In the genomic region with DNA sequence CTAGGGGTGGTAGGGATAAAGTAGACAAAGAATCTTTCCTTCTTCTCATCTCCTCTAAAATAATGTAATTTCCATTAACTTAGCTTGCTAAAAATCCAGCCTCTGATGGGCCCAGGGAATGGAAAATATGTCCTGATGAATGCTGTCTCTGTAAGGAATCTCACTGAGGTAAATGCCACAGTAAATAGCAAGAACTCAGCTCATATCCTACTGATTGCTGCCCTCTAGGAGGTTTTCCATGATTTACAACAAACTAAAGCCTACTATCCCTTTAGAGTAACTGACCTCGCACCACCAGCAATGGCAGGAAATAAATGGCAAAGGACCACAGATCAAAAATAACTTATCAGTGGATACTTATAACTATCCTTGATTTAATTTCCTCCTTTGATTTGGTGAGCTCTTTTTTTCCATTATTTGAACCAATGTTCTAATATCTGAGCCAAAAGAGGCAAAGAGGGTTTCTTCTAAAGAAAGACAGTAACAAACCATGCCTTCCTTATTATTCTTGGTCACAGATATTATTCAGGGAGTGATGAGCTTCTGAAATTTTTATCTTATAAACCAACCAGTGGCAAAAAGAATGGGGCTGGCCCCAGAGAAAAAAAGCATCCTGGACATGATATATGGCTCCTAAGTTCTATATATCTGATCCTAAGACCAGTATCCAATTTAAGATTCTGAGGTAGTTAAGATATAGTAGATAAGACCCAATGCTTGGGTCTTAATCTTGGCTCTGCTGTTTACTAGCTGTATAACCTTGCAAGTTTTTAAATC, we compare ENCODE assay signal across 1 cellular context.
TF ChIP-seq lines count a peak whose summit lies in the region.

No MANE protein-coding gene starts in this region.

TF ChIP-seq in GM23338, 12 proteins besides CTCF, POLR2A, EP300 and RAD21:
- TF ChIP-seq EZH2phosphoT487 (IDR thresholded peaks at IDR 0.05; ENCODE audit: unreplicated experiment) (no peak), NANOG (IDR thresholded peaks at IDR 0.05; ENCODE audit: borderline replicate concordance) (no peak), JUNB (IDR thresholded peaks at IDR 0.05; ENCODE audit: unreplicated experiment) (no peak), STAT1 (IDR thresholded peaks at IDR 0.05; ENCODE audit: unreplicated experiment) (no peak), POLR2AphosphoS5 (IDR thresholded peaks at IDR 0.05; ENCODE audit: low read depth) (no peak), ZNF331 (CRISPR knock-in tag; IDR thresholded peaks at IDR 0.05; ENCODE audit: low read depth) (no peak), EZH2 (IDR thresholded peaks at IDR 0.05; ENCODE audit: low read depth, unreplicated experiment) (no peak), CREB1 (CRISPR knock-in tag; IDR thresholded peaks at IDR 0.05; ENCODE audit: low read depth) (no peak), ZNF114 (CRISPR knock-in tag; IDR thresholded peaks at IDR 0.05) (no peak)
- TF ChIP-seq, protein P1, sequence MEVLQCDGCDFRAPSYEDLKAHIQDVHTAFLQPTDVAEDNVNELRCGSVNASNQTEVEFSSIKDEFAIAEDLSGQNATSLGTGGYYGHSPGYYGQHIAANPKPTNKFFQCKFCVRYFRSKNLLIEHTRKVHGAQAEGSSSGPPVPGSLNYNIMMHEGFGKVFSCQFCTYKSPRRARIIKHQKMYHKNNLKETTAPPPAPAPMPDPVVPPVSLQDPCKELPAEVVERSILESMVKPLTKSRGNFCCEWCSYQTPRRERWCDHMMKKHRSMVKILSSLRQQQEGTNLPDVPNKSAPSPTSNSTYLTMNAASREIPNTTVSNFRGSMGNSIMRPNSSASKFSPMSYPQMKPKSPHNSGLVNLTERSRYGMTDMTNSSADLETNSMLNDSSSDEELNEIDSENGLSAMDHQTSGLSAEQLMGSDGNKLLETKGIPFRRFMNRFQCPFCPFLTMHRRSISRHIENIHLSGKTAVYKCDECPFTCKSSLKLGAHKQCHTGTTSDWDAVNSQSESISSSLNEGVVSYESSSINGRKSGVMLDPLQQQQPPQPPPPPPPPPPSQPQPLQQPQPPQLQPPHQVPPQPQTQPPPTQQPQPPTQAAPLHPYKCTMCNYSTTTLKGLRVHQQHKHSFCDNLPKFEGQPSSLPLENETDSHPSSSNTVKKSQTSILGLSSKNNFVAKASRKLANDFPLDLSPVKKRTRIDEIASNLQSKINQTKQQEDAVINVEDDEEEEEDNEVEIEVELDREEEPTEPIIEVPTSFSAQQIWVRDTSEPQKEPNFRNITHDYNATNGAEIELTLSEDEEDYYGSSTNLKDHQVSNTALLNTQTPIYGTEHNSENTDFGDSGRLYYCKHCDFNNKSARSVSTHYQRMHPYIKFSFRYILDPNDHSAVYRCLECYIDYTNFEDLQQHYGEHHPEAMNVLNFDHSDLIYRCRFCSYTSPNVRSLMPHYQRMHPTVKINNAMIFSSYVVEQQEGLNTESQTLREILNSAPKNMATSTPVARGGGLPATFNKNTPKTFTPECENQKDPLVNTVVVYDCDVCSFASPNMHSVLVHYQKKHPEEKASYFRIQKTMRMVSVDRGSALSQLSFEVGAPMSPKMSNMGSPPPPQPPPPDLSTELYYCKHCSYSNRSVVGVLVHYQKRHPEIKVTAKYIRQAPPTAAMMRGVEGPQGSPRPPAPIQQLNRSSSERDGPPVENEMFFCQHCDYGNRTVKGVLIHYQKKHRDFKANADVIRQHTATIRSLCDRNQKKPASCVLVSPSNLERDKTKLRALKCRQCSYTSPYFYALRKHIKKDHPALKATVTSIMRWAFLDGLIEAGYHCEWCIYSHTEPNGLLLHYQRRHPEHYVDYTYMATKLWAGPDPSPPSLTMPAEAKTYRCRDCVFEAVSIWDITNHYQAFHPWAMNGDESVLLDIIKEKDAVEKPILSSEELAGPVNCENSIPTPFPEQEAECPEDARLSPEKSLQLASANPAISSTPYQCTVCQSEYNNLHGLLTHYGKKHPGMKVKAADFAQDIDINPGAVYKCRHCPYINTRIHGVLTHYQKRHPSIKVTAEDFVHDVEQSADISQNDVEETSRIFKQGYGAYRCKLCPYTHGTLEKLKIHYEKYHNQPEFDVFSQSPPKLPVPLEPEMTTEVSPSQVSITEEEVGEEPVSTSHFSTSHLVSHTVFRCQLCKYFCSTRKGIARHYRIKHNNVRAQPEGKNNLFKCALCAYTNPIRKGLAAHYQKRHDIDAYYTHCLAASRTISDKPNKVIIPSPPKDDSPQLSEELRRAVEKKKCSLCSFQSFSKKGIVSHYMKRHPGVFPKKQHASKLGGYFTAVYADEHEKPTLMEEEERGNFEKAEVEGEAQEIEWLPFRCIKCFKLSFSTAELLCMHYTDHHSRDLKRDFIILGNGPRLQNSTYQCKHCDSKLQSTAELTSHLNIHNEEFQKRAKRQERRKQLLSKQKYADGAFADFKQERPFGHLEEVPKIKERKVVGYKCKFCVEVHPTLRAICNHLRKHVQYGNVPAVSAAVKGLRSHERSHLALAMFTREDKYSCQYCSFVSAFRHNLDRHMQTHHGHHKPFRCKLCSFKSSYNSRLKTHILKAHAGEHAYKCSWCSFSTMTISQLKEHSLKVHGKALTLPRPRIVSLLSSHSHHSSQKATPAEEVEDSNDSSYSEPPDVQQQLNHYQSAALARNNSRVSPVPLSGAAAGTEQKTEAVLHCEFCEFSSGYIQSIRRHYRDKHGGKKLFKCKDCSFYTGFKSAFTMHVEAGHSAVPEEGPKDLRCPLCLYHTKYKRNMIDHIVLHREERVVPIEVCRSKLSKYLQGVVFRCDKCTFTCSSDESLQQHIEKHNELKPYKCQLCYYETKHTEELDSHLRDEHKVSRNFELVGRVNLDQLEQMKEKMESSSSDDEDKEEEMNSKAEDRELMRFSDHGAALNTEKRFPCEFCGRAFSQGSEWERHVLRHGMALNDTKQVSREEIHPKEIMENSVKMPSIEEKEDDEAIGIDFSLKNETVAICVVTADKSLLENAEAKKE (CRISPR knock-in tag; IDR thresholded peaks at IDR 0.05), result no peak
